In genomic region chr18:73503326-73503725, GRCh38 we compare ENCODE assay signal across 19 cellular contexts.
DNase-seq lines count a peak whose midpoint lies in the region; ATAC-seq, FAIRE-seq and TF ChIP-seq lines count a peak whose summit lies in the region.
"Had no signal": no experiment of that assay in that cellular context is flagged by ENCODE, and none has a peak within 500 bp of the region (broad histone marks: within the 10 kb centered on the region; RNA-seq: fewer than 3 reads in every experiment).

No MANE protein-coding gene starts in this region.

- ATAC-seq in GM18870 (IDR thresholded peaks at IDR 0.05; ENCODE audit: unreplicated experiment) = no peak
- ATAC-seq: GM23338, HepG2 had no signal

- dilution Hi-C loops in mammary epithelial cell (cut with HindIII; ENCODE audit: low sequenced_read_pairs) = no loop called here

- no peaks in the 10 kb centered on the region for H4K20me1 ChIP-seq in mammary epithelial cell (ENCODE audit: insufficient read depth, low read length)
- H4K20me1 ChIP-seq: BLaER1 treated with 17β-estradiol and CSF1 and Interleukin-3, amounts not matched to agents 10 nM and 100 nM had no signal

- H3K79me2 ChIP-seq in mammary epithelial cell (ENCODE audit: insufficient read depth, low read length) = no peaks in the 10 kb centered on the region

- H3K4me1 ChIP-seq in mammary epithelial cell (ENCODE audit: insufficient read depth, low read length) (no peaks in the 10 kb centered on the region), breast epithelium (no peaks in the 10 kb centered on the region)
- H3K4me1 ChIP-seq: BLaER1 treated with 17β-estradiol and CSF1 and Interleukin-3, amounts not matched to agents 10 nM and 100 nM had no signal

- H3K9ac ChIP-seq in mammary epithelial cell (ENCODE audit: insufficient read depth, low read length) = no peak overlapping the region
- H3K9ac ChIP-seq: BLaER1 treated with 17β-estradiol and CSF1 and Interleukin-3, amounts not matched to agents 10 nM and 100 nM had no signal

- no CpG with 5 or more reads among the region's 1 CpG for WGBS in mammary epithelial cell (ENCODE audit: low coverage, missing lambda C conversion rate)

- in situ Hi-C loops in mammary epithelial cell (cut with MboI; ENCODE audit: low sequenced_read_pairs in 2 of 2) = no loop called here

- H3K9me3 ChIP-seq in mammary epithelial cell (replicated peaks; ENCODE audit: insufficient read depth, low read length) (no peaks in the 10 kb centered on the region), breast epithelium (no peaks in the 10 kb centered on the region)
- H3K9me3 ChIP-seq: BLaER1 treated with 17β-estradiol and CSF1 and Interleukin-3, amounts not matched to agents 10 nM and 100 nM had no signal

- no peak overlapping the region for H3K4me3 ChIP-seq in mammary epithelial cell (replicated peaks in 1 of 3; ENCODE audit: insufficient read depth in 1 of 3, low read depth in 2 of 3, low read length in 3 of 3)
- H3K4me3 ChIP-seq in breast epithelium = no peak overlapping the region
- no peak overlapping the region for H3K4me3 ChIP-seq in bronchial epithelial cell (ENCODE audit: low read depth, low read length)
- H3K4me3 ChIP-seq in kidney epithelial cell (ENCODE audit: low read depth, low read length) = no peak overlapping the region
- H3K4me3 ChIP-seq: BLaER1 treated with 17β-estradiol and CSF1 and Interleukin-3, amounts not matched to agents 10 nM and 100 nM; GM23338 had no signal

- H3K4me2 ChIP-seq in mammary epithelial cell (ENCODE audit: insufficient read depth, low read depth, low read length) = no peak overlapping the region
- H3K4me2 ChIP-seq: BLaER1 treated with 17β-estradiol and CSF1 and Interleukin-3, amounts not matched to agents 10 nM and 100 nM; GM23338 had no signal

- CTCF ChIA-PET in mammary epithelial cell (lab: Charles Lee; ENCODE audit: low non-redundant PET) = no interaction called here

- BruUV-seq in mammary epithelial cell (replicated peaks; lab: Mats Ljungman, UMichigan) = no TSS peak

- intact Hi-C loops in mammary epithelial cell (cut with micrococcal nuclease) = no loop called here
- intact Hi-C loops in breast epithelium (cut with DNase I; ENCODE audit: low total_unique reads) = no loop called here

- H3K27ac ChIP-seq in mammary epithelial cell (ENCODE audit: insufficient read depth, low read depth, low read length) (no peak overlapping the region), breast epithelium (no peak overlapping the region)
- H3K27ac ChIP-seq: BLaER1 treated with 17β-estradiol and CSF1 and Interleukin-3, amounts not matched to agents 10 nM and 100 nM had no signal

- DNase-seq in mammary epithelial cell = peak; percentile 46
- DNase-seq in breast epithelium (ENCODE audit: low spot score in 2 of 2) = no peak
- peak; percentile 57 for DNase-seq in bronchial epithelial cell (ENCODE audit: low read depth)
- peak; percentile 1 for DNase-seq in kidney epithelial cell (ENCODE audit: low read depth)
- DNase-seq in HUDEP-2 (lab: John Stamatoyannopoulos, UW; ENCODE audit: unreplicated experiment in 76 of 76) = no peak
- no peak for DNase-seq in NCI-H1105 treated with DMSO at 0.1 percent for 48 hours (lab: John Stamatoyannopoulos, UW)
- DNase-seq: 8988T; ACHN; Calu3; CD4-positive, alpha-beta T cell; DMS 273 treated with DMSO at 0.1 percent for 48 hours; DMS79 treated with DMSO at 0.1 percent for 48 hours; GF-D8; H7 had no signal

- TF ChIP-seq CTCF in mammary epithelial cell (conservative IDR thresholded peaks at IDR 0.05 in 1 of 2, IDR thresholded peaks at IDR 0.05 in 1 of 2; ENCODE audit: extremely low read depth in 1 of 2, insufficient read depth in 1 of 2, low read depth in 1 of 2, low read length in 2 of 2) (no peak), breast epithelium (IDR thresholded peaks at IDR 0.05) (no peak), bronchial epithelial cell (IDR thresholded peaks at IDR 0.05; ENCODE audit: insufficient read depth, low read length, severe bottlenecking) (no peak), kidney epithelial cell (IDR thresholded peaks at IDR 0.05; ENCODE audit: insufficient read depth, low read length, poor library complexity, severe bottlenecking) (no peak)

- FAIRE-seq in bronchial epithelial cell (lab: Jason Lieb, UNC) = no peak
- FAIRE-seq: GM18507, HepG2 had no signal

- H3K36me3 ChIP-seq in mammary epithelial cell (ENCODE audit: insufficient read depth, low read length) (no peaks in the 10 kb centered on the region), breast epithelium (peaks cover 4% of the 10 kb centered on the region), bronchial epithelial cell (ENCODE audit: control insufficient read depth, insufficient read depth, low read length) (no peaks in the 10 kb centered on the region), kidney epithelial cell (ENCODE audit: control insufficient read depth, insufficient read depth, low read length) (no peaks in the 10 kb centered on the region)
- H3K36me3 ChIP-seq: BLaER1 treated with 17β-estradiol and CSF1 and Interleukin-3, amounts not matched to agents 10 nM and 100 nM had no signal

- TF ChIP-seq POLR2A in breast epithelium (IDR thresholded peaks at IDR 0.05) = no peak

- no peak overlapping the region for H2AFZ ChIP-seq in mammary epithelial cell (ENCODE audit: low read depth, low read length)
- H2AFZ ChIP-seq: GM23338 had no signal

- H3K27me3 ChIP-seq in mammary epithelial cell (ENCODE audit: insufficient read depth, low read length) = no peaks in the 10 kb centered on the region
- no peaks in the 10 kb centered on the region for H3K27me3 ChIP-seq in breast epithelium
- no peaks in the 10 kb centered on the region for H3K27me3 ChIP-seq in bronchial epithelial cell (ENCODE audit: control insufficient read depth, insufficient read depth, low read length)
- H3K27me3 ChIP-seq in kidney epithelial cell (ENCODE audit: control insufficient read depth, insufficient read depth, low read length) = no peaks in the 10 kb centered on the region
- H3K27me3 ChIP-seq: BLaER1 treated with 17β-estradiol and CSF1 and Interleukin-3, amounts not matched to agents 10 nM and 100 nM had no signal

Comparison
In these comparisons a context has a peak if more than half of its experiments do, and no peak if none do; other contexts are left out.
1. DNase-seq: peak in mammary epithelial cell (single experiment), bronchial epithelial cell (single experiment) and kidney epithelial cell (single experiment); none in breast epithelium (0 of 2), HUDEP-2 (0 of 76) and NCI-H1105 treated with DMSO at 0.1 percent for 48 hours (single experiment).